In the genomic region with DNA sequence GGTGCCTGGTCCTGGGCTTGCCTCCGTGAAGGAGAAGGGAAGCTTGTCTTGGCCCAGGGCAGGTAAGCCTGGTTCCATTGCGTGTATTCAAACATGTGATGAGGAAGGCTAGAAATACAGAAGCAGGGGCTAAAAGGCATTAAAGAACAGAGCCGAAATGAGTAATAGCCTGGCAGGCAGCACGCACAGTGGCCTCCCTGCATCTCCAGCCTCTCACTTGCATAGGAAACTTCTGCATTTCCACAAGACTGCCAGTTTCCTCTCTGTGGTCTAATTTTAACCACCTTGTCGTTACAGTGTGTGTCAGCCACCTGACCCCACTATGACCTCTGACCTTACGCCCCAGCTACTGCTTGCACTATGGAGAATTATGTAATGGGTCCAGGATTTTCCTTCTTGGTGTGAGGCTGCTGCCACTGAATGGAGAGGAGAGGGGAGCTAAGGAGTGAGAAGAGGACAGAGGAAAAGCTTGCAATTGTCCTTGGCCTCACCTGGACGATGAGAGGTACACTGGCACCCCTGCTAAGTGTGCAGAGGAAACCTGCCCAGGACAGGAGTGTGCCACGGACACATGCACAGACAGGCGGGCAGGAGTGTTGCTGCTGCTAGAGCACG, we compare ENCODE assay signal across 8 cellular contexts. TPM values are rescaled to one million over a fixed set of nuclear protein-coding genes. Genes with fewer than 3 reads are reported as not detected.
DNase-seq lines count a peak whose midpoint lies in the region; ATAC-seq, FAIRE-seq and TF ChIP-seq lines count a peak whose summit lies in the region.

No MANE protein-coding gene starts in this region.

- FAIRE-seq in GM19239 (lab: Jason Lieb, UNC): peak; percentile 100

- no peak overlapping the region for H2AFZ ChIP-seq in KMS-11 (ENCODE audit: low read depth)

- no peak overlapping the region for H3K27ac ChIP-seq in KMS-11

- peak; percentile 56 to 64 for ATAC-seq in activated T-cell treated with anti-CD3 and anti-CD28 coated beads, Interleukin-2, amount 50 U/mL, for 4 hours

- H3K4me1 Mint-ChIP-seq in activated T-cell treated with anti-CD3 and anti-CD28 coated beads, Interleukin-2, amount 50 U/mL, for 4 hours (ENCODE audit: low read depth): peaks cover 65% of the 10 kb centered on the region
- peaks cover 65% of the 10 kb centered on the region for H3K4me1 Mint-ChIP-seq in stimulated activated naive CD8-positive, alpha-beta T cell treated with anti-CD3 and anti-CD28 coated beads, Interleukin-15, Interleukin-2, amounts not matched to agents 100 ng/mL and 50 ng/mL, for 24 hours (ENCODE audit: low read depth)

- H3K4me2 ChIP-seq in KMS-11: peak overlapping the region; percentile 81

- no peak for DNase-seq in GM19239 (ENCODE audit: insufficient read length, low spot score)
- DNase-seq in activated T-cell treated with anti-CD3 and anti-CD28 coated beads, Interleukin-2, amount 50 U/mL, for 4 hours: peak; percentile 32
- DNase-seq in left kidney (ENCODE audit: low read depth, low spot score): peak; percentile 48
- DNase-seq in NCI-H146 (lab: John Stamatoyannopoulos, UW): no peak
- no peak for DNase-seq in HK-2 (ENCODE audit: unreplicated experiment)
- DNase-seq in AG08395 (ENCODE audit: low spot score): no peak

- H3K4me3 ChIP-seq in KMS-11 (IDR thresholded peaks at IDR 0.05; ENCODE audit: insufficient read depth, low read depth, low read length): no peak overlapping the region

- peaks cover 24% of the 10 kb centered on the region for H3K36me3 Mint-ChIP-seq in activated T-cell treated with anti-CD3 and anti-CD28 coated beads, Interleukin-2, amount 50 U/mL, for 4 hours (ENCODE audit: insufficient read depth)
- H3K36me3 Mint-ChIP-seq in stimulated activated naive CD8-positive, alpha-beta T cell treated with anti-CD3 and anti-CD28 coated beads, Interleukin-15, Interleukin-2, amounts not matched to agents 100 ng/mL and 50 ng/mL, for 24 hours (ENCODE audit: low read depth): peaks cover 40% of the 10 kb centered on the region

- no peak overlapping the region for H3K4me3 Mint-ChIP-seq in activated T-cell treated with anti-CD3 and anti-CD28 coated beads, Interleukin-2, amount 50 U/mL, for 4 hours
- H3K4me3 Mint-ChIP-seq in stimulated activated naive CD8-positive, alpha-beta T cell treated with anti-CD3 and anti-CD28 coated beads, Interleukin-15, Interleukin-2, amounts not matched to agents 100 ng/mL and 50 ng/mL, for 24 hours: peak overlapping the region; percentile 71

- H3K27me3 ChIP-seq in KMS-11 (ENCODE audit: insufficient read depth, low read depth): no peaks in the 10 kb centered on the region

- peaks cover 65% of the 10 kb centered on the region for H3K4me1 ChIP-seq in KMS-11 (ENCODE audit: low read depth, poor library complexity, severe bottlenecking)

- no peaks in the 10 kb centered on the region for H4K20me1 ChIP-seq in KMS-11 (ENCODE audit: insufficient read depth)

- no peaks in the 10 kb centered on the region for H3K27me3 Mint-ChIP-seq in activated T-cell treated with anti-CD3 and anti-CD28 coated beads, Interleukin-2, amount 50 U/mL, for 4 hours (ENCODE audit: low read depth)
- no peaks in the 10 kb centered on the region for H3K27me3 Mint-ChIP-seq in stimulated activated naive CD8-positive, alpha-beta T cell treated with anti-CD3 and anti-CD28 coated beads, Interleukin-15, Interleukin-2, amounts not matched to agents 100 ng/mL and 50 ng/mL, for 24 hours

- no peak for TF ChIP-seq CTCF in KMS-11 (conservative IDR thresholded peaks at IDR 0.05; ENCODE audit: low read depth, low read length)

- H3K79me2 ChIP-seq in KMS-11 (ENCODE audit: insufficient read depth, low read depth): no peaks in the 10 kb centered on the region

- H3K36me3 ChIP-seq in KMS-11 (ENCODE audit: insufficient read depth): no peaks in the 10 kb centered on the region

- H3K9ac ChIP-seq in KMS-11: no peak overlapping the region

- H3K27ac Mint-ChIP-seq in stimulated activated naive CD8-positive, alpha-beta T cell treated with anti-CD3 and anti-CD28 coated beads, Interleukin-15, Interleukin-2, amounts not matched to agents 100 ng/mL and 50 ng/mL, for 24 hours: peak overlapping the region; percentile 82

- no peaks in the 10 kb centered on the region for H3K9me3 Mint-ChIP-seq in activated T-cell treated with anti-CD3 and anti-CD28 coated beads, Interleukin-2, amount 50 U/mL, for 4 hours
- H3K9me3 Mint-ChIP-seq in stimulated activated naive CD8-positive, alpha-beta T cell treated with anti-CD3 and anti-CD28 coated beads, Interleukin-15, Interleukin-2, amounts not matched to agents 100 ng/mL and 50 ng/mL, for 24 hours: no peaks in the 10 kb centered on the region

RNA-seq across cellular contexts. Expression of a gene that starts 32.8 kb away (rescaled TPM):
- 10 to 100 TPM; 18.9 to 60.9 (median 31.5) TPM for total RNA-seq in activated T-cell treated with anti-CD3 and anti-CD28 coated beads, Interleukin-2, amount 50 U/mL, for 4 hours

RNA-seq across cellular contexts. Expression of a gene that starts 45.9 kb away (rescaled TPM):
- total RNA-seq in activated T-cell treated with anti-CD3 and anti-CD28 coated beads, Interleukin-2, amount 50 U/mL, for 4 hours: 10 to 100 TPM; 67.7 to 74.4 (median 70.7) TPM

RNA-seq across cellular contexts. Expression of a gene that starts 57.8 kb away (rescaled TPM):
- 10 to 100 TPM; 56.6 to 59.9 (median 58.5) TPM for total RNA-seq in activated T-cell treated with anti-CD3 and anti-CD28 coated beads, Interleukin-2, amount 50 U/mL, for 4 hours

Comparison
In these comparisons a context has a peak if more than half of its experiments do, and no peak if none do; other contexts are left out.
1. DNase-seq: peak in activated T-cell treated with anti-CD3 and anti-CD28 coated beads, Interleukin-2, amount 50 U/mL, for 4 hours (single experiment) and left kidney (single experiment); none in GM19239 (single experiment), NCI-H146 (single experiment), HK-2 (single experiment) and AG08395 (single experiment).